In genomic region chr9:99426443-99426842, GRCh38 we compare ENCODE assay signal across 24 cellular contexts.
"Had no signal": no experiment of that assay in that cellular context is flagged by ENCODE, and none has a peak within 500 bp of the region (broad histone marks: within the 10 kb centered on the region; RNA-seq: fewer than 3 reads in every experiment).

No MANE protein-coding gene starts in this region.

- H2AFZ ChIP-seq: hepatocyte had no signal

- H3K36me3 Mint-ChIP-seq: naive B cell had no signal

- H3K4me1 ChIP-seq: spleen, testis, upper lobe of right lung, vagina had no signal

- ATAC-seq: left colon; left ventricle myocardium superior; sciatic nerve; stimulated activated naive CD8-positive, alpha-beta T cell treated with anti-CD3 and anti-CD28 coated beads, Interleukin-15, amount 100 ng/mL, for 72 hours; upper lobe of right lung had no signal

- H3K4me3 ChIP-seq: hepatocyte, lung, spleen, testis, tibial nerve, upper lobe of right lung, vagina had no signal

- H3K27me3 ChIP-seq: hepatocyte, testis, tibial nerve, upper lobe of right lung, vagina had no signal

- H3K9me3 Mint-ChIP-seq: stimulated activated naive CD8-positive, alpha-beta T cell treated with anti-CD3 and anti-CD28 coated beads, Interleukin-15, amount 100 ng/mL, for 72 hours had no signal

- FAIRE-seq: endothelial cell of umbilical vein had no signal

- H3K4me3 Mint-ChIP-seq: naive B cell; nephron; stimulated activated naive B cell treated with anti-CD40 and anti-IgM and Interleukin-4, amounts not matched to agents 10 μg/mL and 1 μg/mL and 100 μg/mL, for 72 hours; stimulated activated naive CD8-positive, alpha-beta T cell treated with anti-CD3 and anti-CD28 coated beads, Interleukin-15, amount 100 ng/mL, for 72 hours had no signal

- H3K27ac Mint-ChIP-seq: naive B cell; nephron; stimulated activated naive B cell treated with anti-CD40 and anti-IgM and Interleukin-4, amounts not matched to agents 10 μg/mL and 1 μg/mL and 100 μg/mL, for 72 hours had no signal

- H3K4me1 Mint-ChIP-seq: naive B cell; nephron; stimulated activated naive CD8-positive, alpha-beta T cell treated with anti-CD3 and anti-CD28 coated beads, Interleukin-15, amount 100 ng/mL, for 72 hours had no signal

- H3K27ac ChIP-seq: hepatocyte, neutrophil, spleen, testis, tibial nerve, upper lobe of right lung, vagina had no signal

- H3K4me2 ChIP-seq: hepatocyte had no signal

- DNase-seq: dermis blood vessel endothelial cell; erythroblast; foreskin melanocyte; head of caudate nucleus; left colon; left ventricle myocardium superior; mesenchymal stem cell; naive B cell; spleen; stimulated activated CD4-positive, alpha-beta T cell treated with anti-CD3 and anti-CD28 coated beads, Interleukin-15, amount 100 ng/mL, for 24 hours; stimulated activated CD4-positive, alpha-beta T cell treated with anti-CD3 and anti-CD28 coated beads, Interleukin-1b, Interleukin-23, amount 100 ng/mL, for 48 hours; stimulated activated CD4-positive, alpha-beta T cell treated with anti-CD3 and anti-CD28 coated beads, Interleukin-4, amount 100 ng/mL, for 4 hours; stimulated activated naive B cell treated with anti-CD40 and anti-IgM and Interleukin-4, amounts not matched to agents 10 μg/mL and 1 μg/mL and 100 μg/mL, for 72 hours; stimulated activated naive CD8-positive, alpha-beta T cell treated with anti-CD3 and anti-CD28 coated beads, Interleukin-15, amount 100 ng/mL, for 72 hours; testis; upper lobe of right lung had no signal

- H3K9me3 ChIP-seq: neutrophil, testis, tibial nerve, upper lobe of right lung, vagina had no signal

- H3K36me3 ChIP-seq: neutrophil, spleen, tibial nerve, upper lobe of right lung, vagina had no signal

- H3K79me2 ChIP-seq: hepatocyte had no signal
